14 cellular contexts compared by ENCODE assay signal in genomic region chr1:245771521-245772281, GRCh38.
DNase-seq lines count a peak whose midpoint lies in the region; ATAC-seq, FAIRE-seq and TF ChIP-seq lines count a peak whose summit lies in the region.
"Had no signal": no experiment of that assay in that cellular context is flagged by ENCODE, and none has a peak within 500 bp of the region (broad histone marks: within the 10 kb centered on the region; RNA-seq: fewer than 3 reads in every experiment).

No MANE protein-coding gene starts in this region.

- no peak overlapping the region for H3K4me2 ChIP-seq in neuronal stem cell (ENCODE audit: insufficient read depth, low read length, poor library complexity, severe bottlenecking)

- no peak overlapping the region for H3K23ac ChIP-seq in neuronal stem cell (ENCODE audit: low read depth, low read length, poor library complexity)

- peaks cover 62 to 71% of the 10 kb centered on the region in 2 donors for H3K4me1 Mint-ChIP-seq in natural killer cell
- no peaks in the 10 kb centered on the region for H3K4me1 Mint-ChIP-seq in stimulated activated effector memory CD8-positive, alpha-beta T cell treated with anti-CD3 and anti-CD28 coated beads, Interleukin-12 subunit alpha, Interleukin-12 subunit beta, amount 100 ng/mL, for 72 hours

- no peak overlapping the region for H2BK5ac ChIP-seq in neuronal stem cell (ENCODE audit: low read length)

- H3K18ac ChIP-seq in neuronal stem cell (ENCODE audit: low read length) = no peak overlapping the region

- no peak overlapping the region for H2BK120ac ChIP-seq in neuronal stem cell (ENCODE audit: low read depth, low read length)

- no peaks in the 10 kb centered on the region for H3K27me3 Mint-ChIP-seq in natural killer cell (ENCODE audit: low read depth in 2 of 2)
- H3K27me3 Mint-ChIP-seq: CD8-positive, alpha-beta memory T cell had no signal

- no peak overlapping the region for H2AFZ ChIP-seq in neuronal stem cell (ENCODE audit: low read length)

- H3K4ac ChIP-seq in neuronal stem cell (ENCODE audit: low read length) = no peak overlapping the region

- no peak overlapping the region for H2BK12ac ChIP-seq in neuronal stem cell (ENCODE audit: low read length)

- H3K9me3 ChIP-seq in neuronal stem cell (replicated peaks in 1 of 2; ENCODE audit: control insufficient read depth in 2 of 2, insufficient read depth in 1 of 2, low read depth in 1 of 2, low read length in 2 of 2) = no peaks in the 10 kb centered on the region
- H3K9me3 ChIP-seq: pancreas had no signal

- intact Hi-C loops in natural killer cell (cut with micrococcal nuclease) = no loop called here

- H3K27ac ChIP-seq in neuronal stem cell (replicated peaks; ENCODE audit: low read length) = no peak overlapping the region
- H3K27ac ChIP-seq: pancreas had no signal

- H3K36me3 Mint-ChIP-seq in natural killer cell = no peaks in the 10 kb centered on the region
- H3K36me3 Mint-ChIP-seq in stimulated activated effector memory CD8-positive, alpha-beta T cell treated with anti-CD3 and anti-CD28 coated beads, Interleukin-12 subunit alpha, Interleukin-12 subunit beta, amount 100 ng/mL, for 72 hours = no peaks in the 10 kb centered on the region

- no peak overlapping the region for H4K91ac ChIP-seq in neuronal stem cell (ENCODE audit: low read depth, low read length, poor library complexity)

- H3K4me1 ChIP-seq in neuronal stem cell (ENCODE audit: control insufficient read depth in 2 of 2, insufficient read depth in 1 of 2, low read depth in 1 of 2, low read length in 2 of 2) = peaks cover 0 to 3% of the 10 kb centered on the region in 2 donors
- H3K4me1 ChIP-seq: pancreas had no signal

- no peak overlapping the region for H2AK5ac ChIP-seq in neuronal stem cell (ENCODE audit: low read depth, low read length)

- H3K4me3 ChIP-seq in BJ (ENCODE audit: low read depth, low read length) = no peak overlapping the region
- no peak overlapping the region for H3K4me3 ChIP-seq in neuronal stem cell (ENCODE audit: low read length in 2 of 2)
- H3K4me3 ChIP-seq: pancreas had no signal

- H3K9ac ChIP-seq in neuronal stem cell (ENCODE audit: low read depth, low read length, poor library complexity) = no peak overlapping the region

- peak; percentile 96 for DNase-seq in BJ (ENCODE audit: low read depth)
- DNase-seq in RCC 7860 (ENCODE audit: low spot score) = peak; percentile 16
- DNase-seq in fibroblast of gingiva (ENCODE audit: low read depth) = peak; percentile 94
- DNase-seq in natural killer cell = no peak
- DNase-seq in neuronal stem cell (ENCODE audit: low spot score) = no peak
- DNase-seq in stimulated activated effector memory CD8-positive, alpha-beta T cell treated with anti-CD3 and anti-CD28 coated beads, Interleukin-12 subunit alpha, Interleukin-12 subunit beta, amount 100 ng/mL, for 72 hours (ENCODE audit: low spot score in 2 of 2) = no peak
- DNase-seq in NCI-H128 (lab: John Stamatoyannopoulos, UW; ENCODE audit: unreplicated experiment) = no peak
- DNase-seq: CD8-positive, alpha-beta memory T cell; NK-92 treated with Interleukin-12 subunit alpha and Interleukin-12 subunit beta, amount 100 ng/mL, for 24 hours; pancreas had no signal

- H3K79me1 ChIP-seq in neuronal stem cell (ENCODE audit: low read depth, low read length) = no peaks in the 10 kb centered on the region

- H3K27me3 ChIP-seq in BJ (ENCODE audit: control insufficient read depth, insufficient read depth, low read length) (no peaks in the 10 kb centered on the region), neuronal stem cell (ENCODE audit: control insufficient read depth in 3 of 3, insufficient read depth in 3 of 3, low read depth in 1 of 3, low read length in 3 of 3) (no peaks in the 10 kb centered on the region)
- H3K27me3 ChIP-seq: pancreas had no signal

- ATAC-seq in natural killer cell = peak; percentile 78 to 89 (median 81)
- ATAC-seq in stimulated activated effector memory CD8-positive, alpha-beta T cell treated with anti-CD3 and anti-CD28 coated beads, Interleukin-12 subunit alpha, Interleukin-12 subunit beta, amount 100 ng/mL, for 72 hours = no peak
- ATAC-seq in HG03097 (IDR thresholded peaks at IDR 0.05; ENCODE audit: low FRiP score, unreplicated experiment) = no peak
- ATAC-seq: pancreas had no signal

- H3K9me3 Mint-ChIP-seq in natural killer cell = no peaks in the 10 kb centered on the region
- H3K9me3 Mint-ChIP-seq in stimulated activated effector memory CD8-positive, alpha-beta T cell treated with anti-CD3 and anti-CD28 coated beads, Interleukin-12 subunit alpha, Interleukin-12 subunit beta, amount 100 ng/mL, for 72 hours = no peaks in the 10 kb centered on the region
- H3K9me3 Mint-ChIP-seq: activated naive CD4-positive, alpha-beta T cell treated with anti-CD3 and anti-CD28 coated beads, Interleukin-2, amount 50 U/mL, for 72 hours; T-helper 1 cell treated with Interleukin-12 subunit alpha and Interleukin-12 subunit beta and Interleukin-4 antibody, amounts not matched to agents 30 μg/mL and 1 μg/mL, for 36 hours had no signal

- POLR2A ChIA-PET in BJ (lab: Charles Lee) = interaction anchor here (0.5 kb wide), 1 partner anchor 198 kb away, joined by 3 read pairs; no protein-coding TSS in a partner anchor

- H3K14ac ChIP-seq in neuronal stem cell (ENCODE audit: low read length) = no peak overlapping the region

- peak overlapping the region; percentile 64 to 73 for H3K27ac Mint-ChIP-seq in natural killer cell
- no peak overlapping the region for H3K27ac Mint-ChIP-seq in stimulated activated effector memory CD8-positive, alpha-beta T cell treated with anti-CD3 and anti-CD28 coated beads, Interleukin-12 subunit alpha, Interleukin-12 subunit beta, amount 100 ng/mL, for 72 hours
- H3K27ac Mint-ChIP-seq: activated naive CD4-positive, alpha-beta T cell treated with anti-CD3 and anti-CD28 coated beads, Interleukin-2, amount 50 U/mL, for 72 hours; T-helper 1 cell treated with Interleukin-12 subunit alpha and Interleukin-12 subunit beta and Interleukin-4 antibody, amounts not matched to agents 30 μg/mL and 1 μg/mL, for 36 hours had no signal

- CTCF ChIA-PET in BJ (lab: Yijun Ruan, JAX) = interaction anchor here (0.6 to 1.0 kb wide), 3 partner anchors 19 to 615 kb away, joined by 3 to 4 read pairs (median 3); no protein-coding TSS in a partner anchor

- no peak for FAIRE-seq in RCC 7860 (lab: Jason Lieb, UNC)
- FAIRE-seq: keratinocyte, pancreas had no signal

- TF ChIP-seq CTCF in BJ (IDR thresholded peaks at IDR 0.05; ENCODE audit: insufficient read depth, low read depth, low read length) (no peak), natural killer cell (IDR thresholded peaks at IDR 0.05) (no peak)

- no peak overlapping the region for H2BK15ac ChIP-seq in neuronal stem cell (ENCODE audit: low read length)

- no peaks in the 10 kb centered on the region for H3K36me3 ChIP-seq in BJ (ENCODE audit: control insufficient read depth, insufficient read depth, low read length)
- H3K36me3 ChIP-seq in neuronal stem cell (replicated peaks in 1 of 2; ENCODE audit: control insufficient read depth in 2 of 2, insufficient read depth in 2 of 2, low read length in 2 of 2) = no peaks in the 10 kb centered on the region
- H3K36me3 ChIP-seq: pancreas had no signal

- H3K4me3 Mint-ChIP-seq in natural killer cell = peak overlapping the region; percentile 57
- no peak overlapping the region for H3K4me3 Mint-ChIP-seq in stimulated activated effector memory CD8-positive, alpha-beta T cell treated with anti-CD3 and anti-CD28 coated beads, Interleukin-12 subunit alpha, Interleukin-12 subunit beta, amount 100 ng/mL, for 72 hours
- H3K4me3 Mint-ChIP-seq: CD8-positive, alpha-beta memory T cell; T-helper 1 cell treated with Interleukin-12 subunit alpha and Interleukin-12 subunit beta and Interleukin-4 antibody, amounts not matched to agents 30 μg/mL and 1 μg/mL, for 36 hours had no signal

- WGBS in neuronal stem cell (ENCODE audit: extremely low coverage in 2 of 2, insufficient read length in 2 of 2, insufficient replicate concordance in 1 of 2), 2 donors = no CpG with 5 or more reads among the region's 5 CpGs

- H4K8ac ChIP-seq in neuronal stem cell (ENCODE audit: low read depth, low read length) = no peak overlapping the region

Comparison
In these comparisons a context has a peak if more than half of its experiments do, and no peak if none do; other contexts are left out.
1. DNase-seq: peak in BJ (single experiment), RCC 7860 (single experiment) and fibroblast of gingiva (single experiment); none in natural killer cell (single experiment), neuronal stem cell (single experiment), stimulated activated effector memory CD8-positive, alpha-beta T cell treated with anti-CD3 and anti-CD28 coated beads, Interleukin-12 subunit alpha, Interleukin-12 subunit beta, amount 100 ng/mL, for 72 hours (0 of 2) and NCI-H128 (single experiment).
2. ATAC-seq: peak in natural killer cell (3 of 3); none in stimulated activated effector memory CD8-positive, alpha-beta T cell treated with anti-CD3 and anti-CD28 coated beads, Interleukin-12 subunit alpha, Interleukin-12 subunit beta, amount 100 ng/mL, for 72 hours (single experiment) and HG03097 (single experiment).